ENCODE assay signal across 8 cellular contexts in the genomic region with DNA sequence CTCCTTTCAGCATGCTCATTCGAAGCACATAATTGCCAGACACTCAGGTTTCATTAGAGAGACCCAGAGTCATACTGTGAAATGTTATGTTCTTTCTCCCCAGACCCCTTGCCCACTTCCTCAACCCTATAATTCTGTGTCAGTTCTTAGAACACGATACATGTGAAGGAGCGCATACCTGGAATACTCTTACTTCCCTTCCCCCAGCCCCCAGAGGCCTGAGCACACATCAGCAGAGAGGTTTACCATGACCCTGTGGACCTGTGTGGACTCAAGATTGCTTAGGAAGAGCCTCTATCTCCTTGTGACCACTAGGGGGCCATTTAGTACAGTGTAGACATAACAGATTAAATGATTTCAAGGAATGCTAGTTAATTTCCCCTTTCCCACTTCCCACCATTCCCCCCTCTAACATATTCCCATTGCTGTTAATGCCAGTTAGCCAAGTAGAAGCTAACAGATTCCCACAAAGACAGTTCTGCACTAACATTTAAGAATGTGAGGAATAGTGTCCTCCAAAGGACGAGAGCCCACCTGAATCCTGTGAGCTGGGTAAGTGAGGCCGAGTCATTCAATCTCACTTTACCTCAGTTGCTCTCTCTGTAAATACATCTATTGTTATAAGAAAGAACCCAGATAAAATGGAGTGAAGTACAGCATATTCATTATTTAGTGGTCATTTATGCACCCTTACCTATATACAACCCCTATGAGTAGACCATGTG.
DNase-seq lines count a peak whose midpoint lies in the region; ATAC-seq and TF ChIP-seq lines count a peak whose summit lies in the region.

No MANE protein-coding gene starts in this region.

- no peaks in the 10 kb centered on the region for H3K27me3 ChIP-seq in thyroid gland

- H3K4me3 ChIP-seq in AG04449 (ENCODE audit: low read depth, low read length), result no peak overlapping the region
- no peak overlapping the region for H3K4me3 ChIP-seq in astrocyte of the cerebellum (ENCODE audit: low read depth, low read length)
- H3K4me3 ChIP-seq in thyroid gland (replicated peaks in 1 of 3), result no peak overlapping the region

- TF ChIP-seq CTCF in AG04449 (IDR thresholded peaks at IDR 0.05; ENCODE audit: insufficient read depth, low read length, missing control alignments), result peak; percentile 76
- TF ChIP-seq CTCF in GM13977 (IDR thresholded peaks at IDR 0.05; ENCODE audit: extremely low read depth, insufficient read depth, missing control alignments), result peak; percentile 56
- peak; percentile 82 for TF ChIP-seq CTCF in astrocyte of the cerebellum (IDR thresholded peaks at IDR 0.05; ENCODE audit: low read depth, low read length, missing control alignments)
- TF ChIP-seq CTCF in thyroid gland (IDR thresholded peaks at IDR 0.05), result peak; percentile 9 to 56 (median 40)

- no peak for TF ChIP-seq POLR2A in thyroid gland (IDR thresholded peaks at IDR 0.05)

- CTCF ChIA-PET in AG04449 (lab: Yijun Ruan, JAX), result interaction anchor here (0.6 to 8.6 kb wide), 53 partner anchors 9 to 533 kb away, joined by 3 to 137 read pairs (median 4); no protein-coding TSS in a partner anchor

- POLR2A ChIA-PET in AG04449 (lab: Yijun Ruan, JAX), result no interaction called here

- peak; percentile 93 for ATAC-seq in HG02870 (IDR thresholded peaks at IDR 0.05; ENCODE audit: unreplicated experiment)

- H3K9me3 ChIP-seq in thyroid gland, result no peaks in the 10 kb centered on the region

- 64 to 69% methylated on average over 5 of the region's 5 CpGs for WGBS in thyroid gland, 2 donors

- H3K27ac ChIP-seq in thyroid gland, result no peak overlapping the region

- in situ Hi-C loops in GM13977 (cut with MboI; ENCODE audit: low pct_unique_long_range_greater_than_20kb, low sequenced_read_pairs, unreplicated experiment) (no loop called here), astrocyte of the cerebellum (cut with HindIII; ENCODE audit: low sequenced_read_pairs) (no loop called here)

- no peaks in the 10 kb centered on the region for H3K36me3 ChIP-seq in thyroid gland

- intact Hi-C loops in thyroid gland (cut with DNase I), result loop anchor here (10.0 kb wide), 1 partner anchor 184 kb away; no protein-coding TSS in a partner anchor

- DNase-seq in AG04449 (ENCODE audit: low read depth, low spot score), result peak; percentile 33
- DNase-seq in GM13977 (ENCODE audit: low spot score), result no peak
- DNase-seq in NCI-H1694 (lab: John Stamatoyannopoulos, UW), result peak; percentile 1
- peak; percentile 22 for DNase-seq in astrocyte of the cerebellum (ENCODE audit: low read depth)
- DNase-seq in iPS-NIHi11 (ENCODE audit: low spot score), result peak; percentile 69
- DNase-seq in thyroid gland, result no peak
- no peak for DNase-seq in activated CD4-positive, alpha-beta T cell treated with anti-CD3 and anti-CD28 coated beads, Interleukin-2, amount 50 U/mL, for 4 hours

- H3K4me1 ChIP-seq in thyroid gland, result no peaks in the 10 kb centered on the region

Comparison
In these comparisons a context has a peak if more than half of its experiments do, and no peak if none do; other contexts are left out.
1. DNase-seq: peak in AG04449 (single experiment), NCI-H1694 (single experiment), astrocyte of the cerebellum (single experiment) and iPS-NIHi11 (single experiment); none in GM13977 (single experiment), thyroid gland (0 of 2) and activated CD4-positive, alpha-beta T cell treated with anti-CD3 and anti-CD28 coated beads, Interleukin-2, amount 50 U/mL, for 4 hours (0 of 2).
2. Peak in every context shown above with its lines, with median percentiles within 50 percentile points of each other: CTCF ChIP-seq.